ENCODE assay signal across 2 cellular contexts in genomic region chrX:153573999-153574398, GRCh38.
TF ChIP-seq lines count a peak whose summit lies in the region.

No MANE protein-coding gene starts in this region.

TF ChIP-seq in GM12891, 5 proteins besides CTCF, POLR2A, EP300 and RAD21:
- TF ChIP-seq SPI1 (IDR thresholded peaks at IDR 0.05; ENCODE audit: low read depth, low read length) (no peak), PAX5 (IDR thresholded peaks at IDR 0.05; ENCODE audit: insufficient read depth, low read length, severe bottlenecking) (no peak), POU2F2 (IDR thresholded peaks at IDR 0.05; ENCODE audit: low read depth, low read length) (no peak), POLR2AphosphoS5 (IDR thresholded peaks at IDR 0.05; ENCODE audit: low read depth, low read length) (no peak), TAF1 (IDR thresholded peaks at IDR 0.05; ENCODE audit: low read depth, low read length) (no peak)

TF ChIP-seq in GM12878, 131 proteins besides CTCF, POLR2A, EP300 and RAD21:
- TF ChIP-seq ATF2 (IDR thresholded peaks at IDR 0.05; ENCODE audit: low read length), result no peak
- no peak for TF ChIP-seq PAX8 (IDR thresholded peaks at IDR 0.05)
- TF ChIP-seq TARDBP (IDR thresholded peaks at IDR 0.05; ENCODE audit: borderline replicate concordance), result no peak
- TF ChIP-seq SP1 (IDR thresholded peaks at IDR 0.05; ENCODE audit: low read depth, low read length), result no peak
- TF ChIP-seq HDAC6 (IDR thresholded peaks at IDR 0.05; ENCODE audit: unreplicated experiment), result no peak
- TF ChIP-seq SMC3 (IDR thresholded peaks at IDR 0.05; ENCODE audit: borderline replicate concordance, low read length), result no peak
- TF ChIP-seq YBX1 (IDR thresholded peaks at IDR 0.05), result no peak
- TF ChIP-seq CHD2 (IDR thresholded peaks at IDR 0.05; ENCODE audit: borderline replicate concordance, low read depth, low read length), result no peak
- TF ChIP-seq BRCA1 (IDR thresholded peaks at IDR 0.05; ENCODE audit: low read depth, low read length), result no peak
- no peak for TF ChIP-seq PBX3 (IDR thresholded peaks at IDR 0.05; ENCODE audit: insufficient replicate concordance, low read depth, low read length)
- no peak for TF ChIP-seq ZNF622 (IDR thresholded peaks at IDR 0.05)
